12 cellular contexts compared by ENCODE assay signal in genomic region chr9:70600479-70600878, GRCh38.
DNase-seq lines count a peak whose midpoint lies in the region; ATAC-seq and TF ChIP-seq lines count a peak whose summit lies in the region.
"Had no signal": no experiment of that assay in that cellular context is flagged by ENCODE, and none has a peak within 500 bp of the region (broad histone marks: within the 10 kb centered on the region; RNA-seq: fewer than 3 reads in every experiment).

No MANE protein-coding gene starts in this region.

- H3K4me1 ChIP-seq in Peyer's patch, result peaks cover 0 to 21% (median 0%) of the 10 kb centered on the region in 4 donors
- peaks cover 4 to 13% of the 10 kb centered on the region in 2 donors for H3K4me1 ChIP-seq in lung (ENCODE audit: control insufficient read depth in 2 of 2, insufficient read depth in 2 of 2, low read length in 2 of 2)
- peaks cover 22% of the 10 kb centered on the region for H3K4me1 ChIP-seq in testis

- H3K36me3 ChIP-seq in Peyer's patch, result no peaks in the 10 kb centered on the region
- H3K36me3 ChIP-seq in lung (ENCODE audit: control insufficient read depth in 2 of 2, insufficient read depth in 2 of 2, low read length in 2 of 2), result no peaks in the 10 kb centered on the region
- no peaks in the 10 kb centered on the region for H3K36me3 ChIP-seq in testis (ENCODE audit: low read depth, missing control alignments)

- H3K4me3 Mint-ChIP-seq in endothelial cell (ENCODE audit: unreplicated experiment), result no peak overlapping the region
- H3K4me3 Mint-ChIP-seq: activated CD4-positive, alpha-beta T cell treated with anti-CD3 and anti-CD28 coated beads, Interleukin-2, amount 10 ng/mL, durations not matched to agents 24 days and 14 days; neural crest cell had no signal

- intact Hi-C loops in testis (cut with DNase I; ENCODE audit: low total_unique reads), result loop anchor here (2.0 to 5.0 kb wide), 3 partner anchors 118 to 248 kb away; no protein-coding TSS in a partner anchor

- H3K27ac ChIP-seq in Peyer's patch (peak overlapping the region; percentile 65 to 87 (median 76)), cingulate gyrus (ENCODE audit: low read depth, low read length) (peak overlapping the region; percentile 74), lung (ENCODE audit: low read depth in 1 of 2, low read length in 1 of 2) (peak overlapping the region; percentile 57 to 78), testis (peak overlapping the region; percentile 83 to 88)

- H3K4me1 Mint-ChIP-seq in endothelial cell (ENCODE audit: unreplicated experiment), result peaks cover 6% of the 10 kb centered on the region

- H3K27ac Mint-ChIP-seq in endothelial cell (ENCODE audit: unreplicated experiment), result no peak overlapping the region
- H3K27ac Mint-ChIP-seq: activated CD4-positive, alpha-beta T cell treated with anti-CD3 and anti-CD28 coated beads, Interleukin-2, amount 10 ng/mL, durations not matched to agents 24 days and 14 days had no signal

- H3K27me3 Mint-ChIP-seq in endothelial cell (ENCODE audit: unreplicated experiment), result peaks cover 1% of the 10 kb centered on the region
- H3K27me3 Mint-ChIP-seq: activated CD4-positive, alpha-beta T cell treated with anti-CD3 and anti-CD28 coated beads, Interleukin-2, amount 10 ng/mL, durations not matched to agents 24 days and 14 days had no signal

- H3K4me3 ChIP-seq in Peyer's patch, result no peak overlapping the region
- no peak overlapping the region for H3K4me3 ChIP-seq in lung
- no peak overlapping the region for H3K4me3 ChIP-seq in testis

- H3K9me3 ChIP-seq in Peyer's patch (no peaks in the 10 kb centered on the region), lung (ENCODE audit: control insufficient read depth in 2 of 2, insufficient read depth in 1 of 2, low read length in 1 of 2) (no peaks in the 10 kb centered on the region), testis (no peaks in the 10 kb centered on the region)

- WGBS in lung, 2 donors, result 51 to 71% methylated on average over 1 of the region's 1 CpG
- 23 to 38% methylated on average over 1 of the region's 1 CpG for whole genome bisulfite sequencing in testis, 2 donors

- H3K27me3 ChIP-seq in Peyer's patch (no peaks in the 10 kb centered on the region), lung (ENCODE audit: control insufficient read depth, insufficient read depth) (no peaks in the 10 kb centered on the region), testis (no peaks in the 10 kb centered on the region)

- TF ChIP-seq CTCF in Peyer's patch (IDR thresholded peaks at IDR 0.05), result no peak
- no peak for TF ChIP-seq CTCF in lung (IDR thresholded peaks at IDR 0.05; ENCODE audit: control extremely low read depth, extremely low read depth)
- no peak for TF ChIP-seq CTCF in testis (IDR thresholded peaks at IDR 0.05)
- TF ChIP-seq CTCF in endothelial cell (IDR thresholded peaks at IDR 0.05; ENCODE audit: unreplicated experiment), result no peak

- H3K36me3 Mint-ChIP-seq in endothelial cell (ENCODE audit: low read depth, unreplicated experiment), result no peaks in the 10 kb centered on the region

- DNase-seq in Peyer's patch, result no peak
- DNase-seq in lung (ENCODE audit: low spot score), result no peak
- peak; percentile 58 for DNase-seq in testis
- no peak for DNase-seq in iPS-NIHi7 (ENCODE audit: extremely low spot score)
- DNase-seq in endothelial cell (ENCODE audit: low spot score), result no peak
- no peak for DNase-seq in epidermal melanocyte (ENCODE audit: insufficient read length, low spot score)
- DNase-seq: activated CD4-positive, alpha-beta T cell treated with anti-CD3 and anti-CD28 coated beads, Interleukin-2, amount 10 ng/mL, durations not matched to agents 24 days and 14 days; GOT3; stimulated activated naive CD8-positive, alpha-beta T cell treated with anti-CD3 and anti-CD28 coated beads, Interleukin-15, Interleukin-2, amounts not matched to agents 100 U/mL and 50 U/mL, for 24 hours had no signal

- TF ChIP-seq POLR2A in Peyer's patch (IDR thresholded peaks at IDR 0.05), result no peak
- no peak for TF ChIP-seq POLR2A in testis (IDR thresholded peaks at IDR 0.05)

- no peaks in the 10 kb centered on the region for H3K9me3 Mint-ChIP-seq in endothelial cell (ENCODE audit: unreplicated experiment)
- H3K9me3 Mint-ChIP-seq: activated CD4-positive, alpha-beta T cell treated with anti-CD3 and anti-CD28 coated beads, Interleukin-2, amount 10 ng/mL, durations not matched to agents 24 days and 14 days; neural crest cell had no signal

- ATAC-seq in lung (ENCODE audit: insufficient read depth, low FRiP score) (no peak), HG02798 (IDR thresholded peaks at IDR 0.05; ENCODE audit: poor library complexity, unreplicated experiment) (no peak)
- ATAC-seq: stimulated activated naive CD8-positive, alpha-beta T cell treated with anti-CD3 and anti-CD28 coated beads, Interleukin-15, Interleukin-2, amounts not matched to agents 100 U/mL and 50 U/mL, for 24 hours had no signal
